ENCODE assay signal across 1 cellular context in genomic region chr2:127386764-127387654, GRCh38.
TF ChIP-seq lines count a peak whose summit lies in the region.

No MANE protein-coding gene starts in this region.

TF ChIP-seq in K562, 482 proteins besides CTCF, POLR2A, EP300 and RAD21 (continued from another document and continues in another):
- no peak for TF ChIP-seq MITF (IDR thresholded peaks at IDR 0.05)
- 0 out of 4 replicates have a peak, but pooled peaks of 1 of the 2 experiments have one; percentile 57 for TF ChIP-seq UBTF (IDR thresholded peaks at IDR 0.05; ENCODE audit: borderline replicate concordance in 1 of 2, low read depth in 2 of 2, low read length in 2 of 2)
- TF ChIP-seq, protein P1, sequence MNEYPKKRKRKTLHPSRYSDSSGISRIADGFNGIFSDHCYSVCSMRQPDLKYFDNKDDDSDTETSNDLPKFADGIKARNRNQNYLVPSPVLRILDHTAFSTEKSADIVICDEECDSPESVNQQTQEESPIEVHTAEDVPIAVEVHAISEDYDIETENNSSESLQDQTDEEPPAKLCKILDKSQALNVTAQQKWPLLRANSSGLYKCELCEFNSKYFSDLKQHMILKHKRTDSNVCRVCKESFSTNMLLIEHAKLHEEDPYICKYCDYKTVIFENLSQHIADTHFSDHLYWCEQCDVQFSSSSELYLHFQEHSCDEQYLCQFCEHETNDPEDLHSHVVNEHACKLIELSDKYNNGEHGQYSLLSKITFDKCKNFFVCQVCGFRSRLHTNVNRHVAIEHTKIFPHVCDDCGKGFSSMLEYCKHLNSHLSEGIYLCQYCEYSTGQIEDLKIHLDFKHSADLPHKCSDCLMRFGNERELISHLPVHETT (CRISPR knock-in tag; conservative IDR thresholded peaks at IDR 0.05 in 1 of 2, IDR thresholded peaks at IDR 0.05 in 1 of 2): peak in 1 of 2 experiments; percentile 42; a peak in 1 of 4 replicates
- peak; percentile 10 to 64; a peak in 2 of 4 replicates for TF ChIP-seq KDM1A (IDR thresholded peaks at IDR 0.05)
- no peak for TF ChIP-seq ZNF79 (CRISPR knock-in tag; IDR thresholded peaks at IDR 0.05; ENCODE audit: low read depth)
- no peak for TF ChIP-seq ELF2 (CRISPR knock-in tag; IDR thresholded peaks at IDR 0.05)
- no peak for TF ChIP-seq ZNF212 (CRISPR knock-in tag; IDR thresholded peaks at IDR 0.05)
- no peak for TF ChIP-seq XRCC3 (IDR thresholded peaks at IDR 0.05)
- TF ChIP-seq NR4A1 (CRISPR knock-in tag; IDR thresholded peaks at IDR 0.05): no peak
- no peak for TF ChIP-seq NR4A1 (tag; IDR thresholded peaks at IDR 0.05)
- TF ChIP-seq TFAP4 (CRISPR knock-in tag; IDR thresholded peaks at IDR 0.05; ENCODE audit: borderline replicate concordance): no peak
- no peak for TF ChIP-seq PRMT5 (CRISPR knock-in tag; IDR thresholded peaks at IDR 0.05)
- TF ChIP-seq ZBTB26 (CRISPR knock-in tag; IDR thresholded peaks at IDR 0.05): no peak
- no peak for TF ChIP-seq ZNF717 (CRISPR knock-in tag; IDR thresholded peaks at IDR 0.05)
- TF ChIP-seq, protein P2, sequence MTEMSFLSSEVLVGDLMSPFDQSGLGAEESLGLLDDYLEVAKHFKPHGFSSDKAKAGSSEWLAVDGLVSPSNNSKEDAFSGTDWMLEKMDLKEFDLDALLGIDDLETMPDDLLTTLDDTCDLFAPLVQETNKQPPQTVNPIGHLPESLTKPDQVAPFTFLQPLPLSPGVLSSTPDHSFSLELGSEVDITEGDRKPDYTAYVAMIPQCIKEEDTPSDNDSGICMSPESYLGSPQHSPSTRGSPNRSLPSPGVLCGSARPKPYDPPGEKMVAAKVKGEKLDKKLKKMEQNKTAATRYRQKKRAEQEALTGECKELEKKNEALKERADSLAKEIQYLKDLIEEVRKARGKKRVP (CRISPR knock-in tag; IDR thresholded peaks at IDR 0.05): no peak
- TF ChIP-seq NUFIP1 (IDR thresholded peaks at IDR 0.05; ENCODE audit: partially characterized antibody): no peak
- no peak for TF ChIP-seq ESRRB (CRISPR knock-in tag; IDR thresholded peaks at IDR 0.05; ENCODE audit: borderline replicate concordance)
- TF ChIP-seq RBBP5 (IDR thresholded peaks at IDR 0.05; ENCODE audit: borderline replicate concordance, insufficient read depth, low read length, poor library complexity, severe bottlenecking): peak; percentile 29
- TF ChIP-seq, protein P3, sequence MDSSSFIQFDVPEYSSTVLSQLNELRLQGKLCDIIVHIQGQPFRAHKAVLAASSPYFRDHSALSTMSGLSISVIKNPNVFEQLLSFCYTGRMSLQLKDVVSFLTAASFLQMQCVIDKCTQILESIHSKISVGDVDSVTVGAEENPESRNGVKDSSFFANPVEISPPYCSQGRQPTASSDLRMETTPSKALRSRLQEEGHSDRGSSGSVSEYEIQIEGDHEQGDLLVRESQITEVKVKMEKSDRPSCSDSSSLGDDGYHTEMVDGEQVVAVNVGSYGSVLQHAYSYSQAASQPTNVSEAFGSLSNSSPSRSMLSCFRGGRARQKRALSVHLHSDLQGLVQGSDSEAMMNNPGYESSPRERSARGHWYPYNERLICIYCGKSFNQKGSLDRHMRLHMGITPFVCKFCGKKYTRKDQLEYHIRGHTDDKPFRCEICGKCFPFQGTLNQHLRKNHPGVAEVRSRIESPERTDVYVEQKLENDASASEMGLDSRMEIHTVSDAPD (CRISPR knock-in tag; IDR thresholded peaks at IDR 0.05): no peak
- TF ChIP-seq FOSL1 (tag; conservative IDR thresholded peaks at IDR 0.05): 0 out of 2 replicates have a peak, but pooled peaks have one; percentile 37
- no peak for TF ChIP-seq CBFB (CRISPR knock-in tag; IDR thresholded peaks at IDR 0.05)
- TF ChIP-seq, protein P4, sequence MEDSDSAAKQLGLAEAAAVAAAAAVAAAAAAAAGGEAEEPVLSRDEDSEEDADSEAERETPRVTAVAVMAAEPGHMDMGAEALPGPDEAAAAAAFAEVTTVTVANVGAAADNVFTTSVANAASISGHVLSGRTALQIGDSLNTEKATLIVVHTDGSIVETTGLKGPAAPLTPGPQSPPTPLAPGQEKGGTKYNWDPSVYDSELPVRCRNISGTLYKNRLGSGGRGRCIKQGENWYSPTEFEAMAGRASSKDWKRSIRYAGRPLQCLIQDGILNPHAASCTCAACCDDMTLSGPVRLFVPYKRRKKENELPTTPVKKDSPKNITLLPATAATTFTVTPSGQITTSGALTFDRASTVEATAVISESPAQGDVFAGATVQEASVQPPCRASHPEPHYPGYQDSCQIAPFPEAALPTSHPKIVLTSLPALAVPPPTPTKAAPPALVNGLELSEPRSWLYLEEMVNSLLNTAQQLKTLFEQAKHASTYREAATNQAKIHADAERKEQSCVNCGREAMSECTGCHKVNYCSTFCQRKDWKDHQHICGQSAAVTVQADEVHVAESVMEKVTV (CRISPR knock-in tag; IDR thresholded peaks at IDR 0.05): peak; percentile 27; the same call in 1 of the 2 replicates
- TF ChIP-seq L3MBTL2 (IDR thresholded peaks at IDR 0.05): no peak
- 0 out of 4 replicates have a peak, but pooled peaks of 1 of the 2 experiments have one; percentile 30 for TF ChIP-seq ARNT (IDR thresholded peaks at IDR 0.05)
- TF ChIP-seq CHD7 (IDR thresholded peaks at IDR 0.05; ENCODE audit: low read depth, low read length): no peak
- TF ChIP-seq SMARCC2 (IDR thresholded peaks at IDR 0.05; ENCODE audit: low read depth): no peak
- TF ChIP-seq PATZ1 (CRISPR knock-in tag; IDR thresholded peaks at IDR 0.05; ENCODE audit: borderline replicate concordance): no peak
